Comparison of ENCODE assay signal across 14 cellular contexts in the genomic region with DNA sequence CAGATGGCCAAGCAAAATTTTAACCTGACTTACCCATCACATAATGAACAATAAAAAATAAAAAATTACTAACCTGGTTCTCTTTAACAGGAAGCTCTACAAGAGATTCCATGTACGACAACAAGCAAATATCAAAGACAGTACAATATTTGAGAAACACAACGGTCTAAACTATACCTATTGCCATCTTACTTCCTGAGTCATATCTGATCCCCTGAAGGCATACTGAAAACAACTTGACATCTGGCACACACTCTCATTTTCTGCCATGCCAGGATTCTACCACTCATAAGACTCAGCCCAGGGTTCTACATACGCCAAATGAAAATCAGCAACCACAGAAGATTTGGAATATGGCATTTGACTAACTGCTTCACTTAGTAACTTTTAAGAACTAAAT. TPM values are rescaled to one million over a fixed set of nuclear protein-coding genes. Genes with fewer than 3 reads are reported as not detected.
DNase-seq lines count a peak whose midpoint lies in the region; ATAC-seq and TF ChIP-seq lines count a peak whose summit lies in the region.
"Had no signal": no experiment of that assay in that cellular context is flagged by ENCODE, and none has a peak within 500 bp of the region (broad histone marks: within the 10 kb centered on the region; RNA-seq: fewer than 3 reads in every experiment).

No MANE protein-coding gene starts in this region.

- no peaks in the 10 kb centered on the region for H3K9me3 Mint-ChIP-seq in activated T-cell treated with anti-CD3 and anti-CD28 coated beads, Interleukin-2, amount 50 U/mL, for 4 hours
- H3K9me3 Mint-ChIP-seq in activated naive CD8-positive, alpha-beta T cell (ENCODE audit: low read depth): no peaks in the 10 kb centered on the region

- H3K4me1 ChIP-seq in neutrophil (ENCODE audit: control insufficient read depth in 1 of 2, insufficient read depth in 1 of 2, low read depth in 1 of 2, low read length in 1 of 2): peaks cover 22 to 29% of the 10 kb centered on the region in 2 experiments

- H3K27me3 ChIP-seq in neutrophil: no peaks in the 10 kb centered on the region
- H3K27me3 ChIP-seq: thyroid gland had no signal

- no peaks in the 10 kb centered on the region for H3K27me3 Mint-ChIP-seq in activated T-cell treated with anti-CD3 and anti-CD28 coated beads, Interleukin-2, amount 50 U/mL, for 4 hours (ENCODE audit: low read depth)
- no peaks in the 10 kb centered on the region for H3K27me3 Mint-ChIP-seq in activated naive CD8-positive, alpha-beta T cell

- TF ChIP-seq CTCF in neutrophil (IDR thresholded peaks at IDR 0.05): no peak

- H3K4me1 Mint-ChIP-seq in activated T-cell treated with anti-CD3 and anti-CD28 coated beads, Interleukin-2, amount 50 U/mL, for 4 hours (ENCODE audit: low read depth): peaks cover 66% of the 10 kb centered on the region
- peaks cover 70% of the 10 kb centered on the region for H3K4me1 Mint-ChIP-seq in activated naive CD8-positive, alpha-beta T cell (ENCODE audit: low read depth)

- ATAC-seq in activated T-cell treated with anti-CD3 and anti-CD28 coated beads, Interleukin-2, amount 50 U/mL, for 4 hours: peak; percentile 63 to 64

- no peak for DNase-seq in activated T-cell treated with anti-CD3 and anti-CD28 coated beads, Interleukin-2, amount 50 U/mL, for 4 hours
- DNase-seq in activated T-cell treated with anti-CD3 and anti-CD28 coated beads, Interleukin-2, amount 50 U/mL, for 48 hours: no peak
- peak; percentile 72 for DNase-seq in NCI-H2171 treated with DMSO at 0.1 percent for 48 hours (lab: John Stamatoyannopoulos, UW)
- no peak for DNase-seq in NK-92 treated with Interleukin-12 subunit alpha and Interleukin-12 subunit beta, amount 100 ng/mL, for 24 hours (lab: John Stamatoyannopoulos, UW)
- no peak for DNase-seq in UCSD-AML1 (lab: John Stamatoyannopoulos, UW; ENCODE audit: unreplicated experiment)
- no peak for DNase-seq in AG08396 (ENCODE audit: low spot score)
- DNase-seq: anterior cingulate cortex, H7, NCI-H146, Right ventricle myocardium superior, small intestine, thyroid gland had no signal

- peak overlapping the region; percentile 33 for H3K27ac ChIP-seq in neutrophil
- H3K27ac ChIP-seq: thyroid gland had no signal

- H3K36me3 ChIP-seq in neutrophil: peaks cover 12% of the 10 kb centered on the region
- H3K36me3 ChIP-seq: thyroid gland had no signal

- no peak overlapping the region for H3K4me3 ChIP-seq in neutrophil (ENCODE audit: low read depth in 1 of 2, low read length in 1 of 2)
- H3K4me3 ChIP-seq: thyroid gland had no signal

- H3K36me3 Mint-ChIP-seq in activated T-cell treated with anti-CD3 and anti-CD28 coated beads, Interleukin-2, amount 50 U/mL, for 4 hours (ENCODE audit: insufficient read depth): peaks cover 5% of the 10 kb centered on the region
- no peaks in the 10 kb centered on the region for H3K36me3 Mint-ChIP-seq in activated naive CD8-positive, alpha-beta T cell

- H3K4me3 Mint-ChIP-seq in activated T-cell treated with anti-CD3 and anti-CD28 coated beads, Interleukin-2, amount 50 U/mL, for 4 hours: peak overlapping the region; percentile 8
- H3K4me3 Mint-ChIP-seq in activated naive CD8-positive, alpha-beta T cell: peak overlapping the region; percentile 66

- H3K27ac Mint-ChIP-seq in activated naive CD8-positive, alpha-beta T cell: peak overlapping the region; percentile 69

- no peaks in the 10 kb centered on the region for H3K9me3 ChIP-seq in neutrophil
- H3K9me3 ChIP-seq: thyroid gland had no signal

RNA-seq across cellular contexts. Expression of gene DENND5A, which starts 13.8 kb away (rescaled TPM):
- total RNA-seq in activated T-cell treated with anti-CD3 and anti-CD28 coated beads, Interleukin-2, amount 50 U/mL, for 4 hours: 10 to 100 TPM; 32.5 to 62.9 (median 44.2) TPM
